Comparison of ENCODE assay signal across 8 cellular contexts in the genomic region with DNA sequence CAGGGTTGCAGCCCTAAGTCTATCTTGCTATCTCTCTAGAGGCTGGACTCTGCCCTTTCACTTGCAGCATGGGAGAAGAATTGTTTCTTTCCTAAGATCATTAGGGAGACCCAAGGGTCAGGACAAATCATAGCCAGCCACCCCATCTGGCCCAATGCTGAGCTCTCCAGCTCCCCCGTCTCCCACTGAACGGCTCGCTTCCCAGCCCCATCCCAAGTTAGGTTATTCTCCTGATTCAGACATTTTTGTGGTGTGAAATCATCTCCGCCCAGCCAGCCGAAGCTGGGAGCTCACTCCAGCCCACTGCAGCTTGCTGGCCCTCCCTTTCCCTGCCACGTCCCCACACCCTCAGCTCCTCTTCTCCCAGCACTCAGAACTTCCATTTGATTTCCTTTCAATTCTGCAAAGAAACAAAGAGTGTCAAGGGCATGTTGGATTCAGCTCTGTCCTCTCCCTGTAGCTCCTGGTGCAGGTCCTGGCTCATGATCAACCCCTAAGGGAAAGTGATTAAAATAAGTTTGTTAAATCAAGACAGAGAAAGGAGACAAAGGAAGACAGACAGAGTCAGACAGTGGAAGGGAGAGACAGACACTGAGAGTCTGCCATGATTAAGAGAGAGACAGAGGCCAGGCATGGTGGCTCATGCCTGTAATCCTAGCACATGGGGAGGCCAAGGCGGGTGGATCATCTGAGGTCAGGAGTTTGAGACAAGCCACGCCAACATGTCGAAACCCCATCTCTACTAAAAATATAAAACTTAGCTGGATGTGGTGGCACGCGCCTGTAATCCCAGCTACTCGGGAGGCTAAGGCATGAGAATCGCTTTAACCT. TPM values are rescaled to one million over a fixed set of nuclear protein-coding genes. Genes with fewer than 3 reads are reported as not detected.
A peak's percentile ranks its signal among the peaks of the same experiment; 100 is the strongest.
DNase-seq lines count a peak whose midpoint lies in the region; ATAC-seq and FAIRE-seq lines count a peak whose summit lies in the region.
"Had no signal": no experiment of that assay in that cellular context is flagged by ENCODE, and none has a peak within 500 bp of the region (broad histone marks: within the 10 kb centered on the region; RNA-seq: fewer than 3 reads in every experiment).

No MANE protein-coding gene starts in this region.

- H2AK5ac ChIP-seq in mesendoderm (ENCODE audit: low read length), result peak overlapping the region; percentile 91

- H3K4me3 ChIP-seq in mesendoderm (ENCODE audit: low read length), result no peak overlapping the region

- peaks cover 4% of the 10 kb centered on the region for H3K27me3 Mint-ChIP-seq in activated CD8-positive, alpha-beta T cell treated with anti-CD3 and anti-CD28 coated beads, Interleukin-2, amount 10 ng/mL, durations not matched to agents 7 days and 5 days (ENCODE audit: low read depth)

- peak overlapping the region; percentile 75 for H2BK15ac ChIP-seq in mesendoderm (replicated peaks; ENCODE audit: low read depth)

- no peaks in the 10 kb centered on the region for H3K27me3 ChIP-seq in mesendoderm (ENCODE audit: insufficient read depth, low read length, poor library complexity)

- no peaks in the 10 kb centered on the region for H3K4me1 Mint-ChIP-seq in activated CD8-positive, alpha-beta T cell treated with anti-CD3 and anti-CD28 coated beads, Interleukin-2, amount 10 ng/mL, durations not matched to agents 7 days and 5 days (ENCODE audit: low read depth)

- peak overlapping the region; percentile 65 for H3K9ac ChIP-seq in mesendoderm (ENCODE audit: low read length)

- H3K4me3 Mint-ChIP-seq in activated CD8-positive, alpha-beta T cell treated with anti-CD3 and anti-CD28 coated beads, Interleukin-2, amount 10 ng/mL, durations not matched to agents 7 days and 5 days, result no peak overlapping the region

- H3K4ac ChIP-seq in mesendoderm (ENCODE audit: low read depth, low read length), result peak overlapping the region; percentile 77

- FAIRE-seq in endometrium (lab: Jason Lieb, UNC) (peak; percentile 99), urothelium cell line (lab: Jason Lieb, UNC) (peak; percentile 75)

- DNase-seq in M059J (ENCODE audit: low read depth), result peak; percentile 98
- peak; percentile 98 for DNase-seq in mesendoderm
- DNase-seq in urothelium cell line (ENCODE audit: low spot score), result peak; percentile 94
- DNase-seq in inferior parietal cortex (ENCODE audit: extremely low spot score), result no peak
- no peak for DNase-seq in activated CD8-positive, alpha-beta T cell treated with anti-CD3 and anti-CD28 coated beads, Interleukin-2, amount 10 ng/mL, durations not matched to agents 7 days and 5 days

- H3K27ac ChIP-seq in mesendoderm (ENCODE audit: low read depth, low read length), result peak overlapping the region; percentile 97

- no peaks in the 10 kb centered on the region for H3K79me2 ChIP-seq in mesendoderm (ENCODE audit: control insufficient read depth, insufficient read depth, low read length)

- WGBS in mesendoderm (ENCODE audit: extremely low coverage, insufficient coverage, low lambda C conversion rate), result no CpG with 5 or more reads among the region's 13 CpGs

- H3K4me1 ChIP-seq in mesendoderm (ENCODE audit: control insufficient read depth, low read depth, low read length), result peaks cover 11% of the 10 kb centered on the region

- no peak for ATAC-seq in HG03432 (IDR thresholded peaks at IDR 0.05; ENCODE audit: unreplicated experiment)
- ATAC-seq in activated CD8-positive, alpha-beta T cell treated with anti-CD3 and anti-CD28 coated beads, Interleukin-2, amount 10 ng/mL, durations not matched to agents 7 days and 5 days, result no peak

- POLR2A ChIA-PET in activated CD8-positive, alpha-beta T cell treated with anti-CD3 and anti-CD28 coated beads, Interleukin-2, amount 10 ng/mL, durations not matched to agents 7 days and 5 days (lab: Charles Lee), result no interaction called here

- CTCF ChIA-PET in activated CD8-positive, alpha-beta T cell treated with anti-CD3 and anti-CD28 coated beads, Interleukin-2, amount 10 ng/mL, durations not matched to agents 7 days and 5 days (lab: Charles Lee), result no interaction called here

- peak overlapping the region; percentile 59 for H4K5ac ChIP-seq in mesendoderm (ENCODE audit: low read length)

- H4K8ac ChIP-seq in mesendoderm (ENCODE audit: low read depth, low read length), result peak overlapping the region; percentile 96

- peak overlapping the region; percentile 99 for H2BK5ac ChIP-seq in mesendoderm (ENCODE audit: low read length)

- peak overlapping the region; percentile 99 for H2BK120ac ChIP-seq in mesendoderm (ENCODE audit: low read depth, low read length)

- H3K36me3 Mint-ChIP-seq in activated CD8-positive, alpha-beta T cell treated with anti-CD3 and anti-CD28 coated beads, Interleukin-2, amount 10 ng/mL, durations not matched to agents 7 days and 5 days (ENCODE audit: low read depth), result no peaks in the 10 kb centered on the region

- H3K56ac ChIP-seq in mesendoderm (ENCODE audit: low read length), result peak overlapping the region; percentile 84

- no peak overlapping the region for H3K4me2 ChIP-seq in mesendoderm (ENCODE audit: low read length)

- H3K27ac Mint-ChIP-seq in activated CD8-positive, alpha-beta T cell treated with anti-CD3 and anti-CD28 coated beads, Interleukin-2, amount 10 ng/mL, durations not matched to agents 7 days and 5 days, result no peak overlapping the region
- H3K27ac Mint-ChIP-seq: activated T-helper 2 cell treated with anti-CD3 and anti-CD28 coated beads, Interferon-gamma antibody, Interleukin-2, Interleukin-4, amounts not matched to agents 10 μg/mL and 5 μg/mL and 100 μg/mL, durations not matched to agents 14 hours and 24 hours and 36 hours had no signal

- peak overlapping the region; percentile 98 for H3K18ac ChIP-seq in mesendoderm (ENCODE audit: low read length)

- no peaks in the 10 kb centered on the region for H3K79me1 ChIP-seq in mesendoderm (ENCODE audit: low read length)

- no peaks in the 10 kb centered on the region for H3K9me3 Mint-ChIP-seq in activated CD8-positive, alpha-beta T cell treated with anti-CD3 and anti-CD28 coated beads, Interleukin-2, amount 10 ng/mL, durations not matched to agents 7 days and 5 days (ENCODE audit: insufficient read depth)
- H3K9me3 Mint-ChIP-seq: activated T-helper 2 cell treated with anti-CD3 and anti-CD28 coated beads, Interferon-gamma antibody, Interleukin-2, Interleukin-4, amounts not matched to agents 10 μg/mL and 5 μg/mL and 100 μg/mL, durations not matched to agents 14 hours and 24 hours and 36 hours had no signal

- H3K23ac ChIP-seq in mesendoderm (ENCODE audit: low read length), result no peak overlapping the region

- no peaks in the 10 kb centered on the region for H3K36me3 ChIP-seq in mesendoderm (ENCODE audit: control insufficient read depth, insufficient read depth, low read length)

RNA-seq across cellular contexts. Expression of gene SPARC, which starts 12.6 kb away (rescaled TPM):
- total RNA-seq in M059J (2014; rRNA removed; shearing (Covaris generic)), result 2,332 and 4,342 TPM in 2 replicates
- 371 TPM for polyA plus RNA-seq in mesendoderm (2013, experiment 1 of 2)
- polyA plus RNA-seq in mesendoderm (2013, experiment 2 of 2), result 377 TPM
- not detected for total RNA-seq in activated CD8-positive, alpha-beta T cell treated with anti-CD3 and anti-CD28 coated beads, Interleukin-2, amount 10 ng/mL, durations not matched to agents 7 days and 5 days

RNA-seq across cellular contexts. Expression of gene ATOX1, which starts 59.1 kb away (rescaled TPM):
- total RNA-seq in M059J (2014; rRNA removed; shearing (Covaris generic)), result 169 and 189 TPM in 2 replicates
- polyA plus RNA-seq in mesendoderm (2013, experiment 1 of 2), result 143 TPM
- 143 TPM for polyA plus RNA-seq in mesendoderm (2013, experiment 2 of 2)
- total RNA-seq in activated CD8-positive, alpha-beta T cell treated with anti-CD3 and anti-CD28 coated beads, Interleukin-2, amount 10 ng/mL, durations not matched to agents 7 days and 5 days, result 10 to 100 TPM; 45.2 to 46.6 TPM

Comparison
In these comparisons a context has a peak if more than half of its experiments do, and no peak if none do; other contexts are left out.
1. DNase-seq: peak in M059J (single experiment), mesendoderm (single experiment) and urothelium cell line (single experiment); none in inferior parietal cortex (single experiment) and activated CD8-positive, alpha-beta T cell treated with anti-CD3 and anti-CD28 coated beads, Interleukin-2, amount 10 ng/mL, durations not matched to agents 7 days and 5 days (single experiment).
2. RNA of gene SPARC, which starts 12.6 kb away (total RNA-seq): 2,332 to 4,342 TPM in M059J; not detected in activated CD8-positive, alpha-beta T cell treated with anti-CD3 and anti-CD28 coated beads, Interleukin-2, amount 10 ng/mL, durations not matched to agents 7 days and 5 days; every median in the first group is over 1,000 times any median in the second.